Comparison of ENCODE assay signal across 9 cellular contexts in genomic region chr3:158570999-158571702, GRCh38. TPM values are rescaled to one million over a fixed set of nuclear protein-coding genes. Genes with fewer than 3 reads are reported as not detected.
DNase-seq lines count a peak whose midpoint lies in the region; ATAC-seq and TF ChIP-seq lines count a peak whose summit lies in the region.
"Had no signal": no experiment of that assay in that cellular context is flagged by ENCODE, and none has a peak within 500 bp of the region (broad histone marks: within the 10 kb centered on the region; RNA-seq: fewer than 3 reads in every experiment).

TSS of gene MLF1 (plus strand) at chr3:158571194. CDS start at chr3:158571301, 107 bp downstream.

- peak; percentile 100 for ATAC-seq in HG03108 (IDR thresholded peaks at IDR 0.05; ENCODE audit: unreplicated experiment)

- DNase-seq in SIG-M5 treated with dmso at 0.1 percent for 504 hours (lab: John Stamatoyannopoulos, UW; ENCODE audit: unreplicated experiment) = peak; percentile 70
- no peak for DNase-seq in SIG-M5 (lab: John Stamatoyannopoulos, UW)
- DNase-seq in NCI-H226 = peak; percentile 78
- peak; percentile 75 for DNase-seq in activated CD4-positive, alpha-beta T cell treated with anti-CD3 and anti-CD28 coated beads, Interleukin-2, amount 50 U/mL, for 1 hour
- peak; percentile 97 for DNase-seq in coronary artery (ENCODE audit: low spot score)
- DNase-seq in kidney epithelial cell (ENCODE audit: low read depth) = peak; percentile 87
- DNase-seq in stimulated activated CD4-positive, alpha-beta T cell treated with anti-CD3 and anti-CD28 coated beads, Interleukin-12 subunit alpha, Interleukin-12 subunit beta, amount 100 ng/mL, for 4 hours = peak; percentile 77

- H3K4me3 ChIP-seq in coronary artery = peak within 1 kb of the TSS; percentile 71
- H3K4me3 ChIP-seq in kidney epithelial cell (ENCODE audit: low read depth, low read length) = peak within 1 kb of the TSS; percentile 78
- H3K4me3 ChIP-seq: BLaER1 had no signal

- TF ChIP-seq CTCF in coronary artery (IDR thresholded peaks at IDR 0.05) (no peak), kidney epithelial cell (IDR thresholded peaks at IDR 0.05; ENCODE audit: insufficient read depth, low read length, poor library complexity, severe bottlenecking) (no peak)

- H3K27ac ChIP-seq in coronary artery = peak within 1 kb of the TSS; percentile 51 to 67
- H3K27ac ChIP-seq: BLaER1 had no signal

- no peaks in the 10 kb centered on the region for H3K27me3 ChIP-seq in kidney epithelial cell (ENCODE audit: control insufficient read depth, insufficient read depth, low read length)
- H3K27me3 ChIP-seq: BLaER1 had no signal

- no peaks in the 10 kb centered on the region for H3K36me3 ChIP-seq in kidney epithelial cell (ENCODE audit: control insufficient read depth, insufficient read depth, low read length)
- H3K36me3 ChIP-seq: BLaER1 had no signal

RNA-seq across cellular contexts. Expression of gene MLF1, which starts in this region (rescaled TPM):
- total RNA-seq in kidney epithelial cell = 12.8 and 20.4 TPM in 2 replicates
